In the genomic region with DNA sequence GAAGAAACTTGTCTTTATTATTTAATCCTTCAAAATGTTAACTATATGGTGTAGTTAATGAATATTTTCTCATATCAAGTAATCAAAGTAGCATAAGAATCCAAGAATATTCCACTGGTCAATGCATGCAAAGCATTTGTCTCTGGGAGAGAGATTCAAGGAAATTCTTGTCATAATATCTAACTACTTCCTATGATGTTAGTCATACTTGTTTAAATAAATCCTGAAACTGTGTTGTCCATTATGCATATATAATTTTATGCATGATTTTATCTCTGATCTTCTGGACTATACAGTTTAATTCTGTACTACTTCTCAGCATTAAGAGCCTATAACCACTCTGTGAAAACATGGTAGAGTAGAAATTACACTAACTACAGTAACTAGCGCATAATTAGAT, we compare ENCODE assay signal across 36 cellular contexts.
"Had no signal": no experiment of that assay in that cellular context is flagged by ENCODE, and none has a peak within 500 bp of the region (broad histone marks: within the 10 kb centered on the region; RNA-seq: fewer than 3 reads in every experiment).

No MANE protein-coding gene starts in this region.

- ATAC-seq: activated CD4-positive, alpha-beta T cell treated with anti-CD3 and anti-CD28 coated beads for 36 hours; activated CD8-positive, alpha-beta memory T cell treated with anti-CD3 and anti-CD28 coated beads, Interleukin-2, amount 10 ng/mL, durations not matched to agents 7 days and 5 days; activated CD8-positive, alpha-beta T cell treated with anti-CD3 and anti-CD28 coated beads, Interleukin-2, amount 10 ng/mL, durations not matched to agents 7 days and 5 days; body of pancreas; gastroesophageal sphincter; heart right ventricle; T-helper 17 cell had no signal

- H3K9me3 Mint-ChIP-seq: activated CD4-positive, alpha-beta memory T cell treated with anti-CD3 and anti-CD28 coated beads for 36 hours; activated CD4-positive, alpha-beta T cell treated with anti-CD3 and anti-CD28 coated beads, Interleukin-2, amount 10 ng/mL, durations not matched to agents 24 days and 14 days; activated naive CD4-positive, alpha-beta T cell treated with anti-CD3 and anti-CD28 coated beads, Interleukin-2, amount 50 U/mL, for 24 hours; activated T-helper 1 cell treated with anti-CD3 and anti-CD28 coated beads, Interleukin-12 subunit alpha, Interleukin-12 subunit beta, Interleukin-2, Interleukin-4 antibody, amounts not matched to agents 30 ng/mL and 10 ng/mL and 1 ng/mL, durations not matched to agents 14 hours and 24 hours and 36 hours; activated T-helper 2 cell treated with anti-CD3 and anti-CD28 coated beads, Interferon-gamma antibody, Interleukin-2, Interleukin-4, amounts not matched to agents 10 μg/mL and 5 μg/mL and 100 μg/mL, durations not matched to agents 14 hours and 24 hours and 36 hours had no signal

- H3K36me3 Mint-ChIP-seq: activated CD4-positive, alpha-beta memory T cell treated with anti-CD3 and anti-CD28 coated beads for 36 hours; activated CD8-positive, alpha-beta memory T cell treated with anti-CD3 and anti-CD28 coated beads, Interleukin-2, amount 10 ng/mL, durations not matched to agents 7 days and 5 days; activated naive CD4-positive, alpha-beta T cell treated with anti-CD3 and anti-CD28 coated beads, Interleukin-2, amount 50 U/mL, for 24 hours; activated naive CD8-positive, alpha-beta T cell treated with anti-CD3 and anti-CD28 coated beads for 36 hours had no signal

- H3K4me1 ChIP-seq: body of pancreas, colonic mucosa, esophagus muscularis mucosa, gastroesophageal sphincter, heart right ventricle had no signal

- H3K36me3 ChIP-seq: cardiac muscle cell, colonic mucosa, esophagus muscularis mucosa, gastroesophageal sphincter, heart right ventricle had no signal

- DNase-seq: activated CD4-positive, alpha-beta memory T cell treated with anti-CD3 and anti-CD28 coated beads for 36 hours; activated CD4-positive, alpha-beta T cell treated with anti-CD3 and anti-CD28 coated beads for 36 hours; activated CD4-positive, alpha-beta T cell treated with anti-CD3 and anti-CD28 coated beads, Interleukin-2, amount 10 ng/mL, durations not matched to agents 24 days and 14 days; activated CD4-positive, CD25-positive, alpha-beta regulatory T cell; activated CD4-positive, CD25-positive, alpha-beta regulatory T cell treated with anti-CD3 and anti-CD28 coated beads, Interleukin-2, amount 50 U/mL, for 72 hours; activated CD8-positive, alpha-beta memory T cell treated with anti-CD3 and anti-CD28 coated beads, Interleukin-2, amount 10 ng/mL, durations not matched to agents 7 days and 5 days; activated CD8-positive, alpha-beta memory T cell treated with anti-CD3 and anti-CD28 coated beads, Interleukin-2, amount 50 U/mL, for 4 hours; activated CD8-positive, alpha-beta T cell treated with anti-CD3 and anti-CD28 coated beads, Interleukin-2, amount 10 ng/mL, durations not matched to agents 7 days and 5 days; activated effector memory CD4-positive, alpha-beta T cell treated with anti-CD3 and anti-CD28 coated beads, Interleukin-2, amount 50 U/mL, for 16 hours; activated naive CD4-positive, alpha-beta T cell treated with anti-CD3 and anti-CD28 coated beads for 36 hours; activated naive CD8-positive, alpha-beta T cell treated with anti-CD3 and anti-CD28 coated beads for 36 hours; activated T-cell treated with anti-CD3 and anti-CD28 coated beads, Interleukin-2, amount 50 U/mL, for 1 hour; activated T-cell treated with anti-CD3 and anti-CD28 coated beads, Interleukin-2, amount 50 U/mL, for 48 hours; amniotic stem cell; anterior cingulate cortex; body of pancreas; central memory CD4-positive, alpha-beta T cell; cerebellar nuclear complex; colonic mucosa; dorsolateral prefrontal cortex; effector memory CD4-positive, alpha-beta T cell; endodermal cell; erythroblast; foreskin melanocyte; heart right ventricle; T-helper 1 cell; T-helper 17 cell; T1000 had no signal

- H3K9me3 ChIP-seq: body of pancreas, colonic mucosa, esophagus muscularis mucosa had no signal

- H3K4me3 Mint-ChIP-seq: activated CD4-positive, alpha-beta memory T cell treated with anti-CD3 and anti-CD28 coated beads for 36 hours; activated CD4-positive, alpha-beta T cell treated with anti-CD3 and anti-CD28 coated beads for 36 hours; activated CD4-positive, alpha-beta T cell treated with anti-CD3 and anti-CD28 coated beads, Interleukin-2, amount 10 ng/mL, durations not matched to agents 24 days and 14 days; activated CD8-positive, alpha-beta memory T cell treated with anti-CD3 and anti-CD28 coated beads, Interleukin-2, amount 10 ng/mL, durations not matched to agents 7 days and 5 days; activated CD8-positive, alpha-beta T cell treated with anti-CD3 and anti-CD28 coated beads, Interleukin-2, amount 10 ng/mL, durations not matched to agents 7 days and 5 days; activated naive CD4-positive, alpha-beta T cell treated with anti-CD3 and anti-CD28 coated beads for 36 hours; activated naive CD4-positive, alpha-beta T cell treated with anti-CD3 and anti-CD28 coated beads, Interleukin-2, amount 50 U/mL, for 24 hours; activated naive CD8-positive, alpha-beta T cell treated with anti-CD3 and anti-CD28 coated beads for 36 hours; activated T-helper 1 cell treated with anti-CD3 and anti-CD28 coated beads, Interleukin-12 subunit alpha, Interleukin-12 subunit beta, Interleukin-2, Interleukin-4 antibody, amounts not matched to agents 30 ng/mL and 10 ng/mL and 1 ng/mL, durations not matched to agents 14 hours and 24 hours and 36 hours; dendritic cell treated with granulocyte-macrophage colony-stimulating factor and Interleukin-4, amounts not matched to agents 40 ng/mL and 50 ng/mL, for 4 days; endodermal cell; T-helper 17 cell; T-helper 2 cell treated with Interferon-gamma antibody and Interleukin-4, amounts not matched to agents 5 μg/mL and 100 μg/mL, for 36 hours had no signal

- H3K27ac Mint-ChIP-seq: activated CD4-positive, alpha-beta memory T cell treated with anti-CD3 and anti-CD28 coated beads for 36 hours; activated CD4-positive, alpha-beta T cell treated with anti-CD3 and anti-CD28 coated beads for 36 hours; activated CD4-positive, alpha-beta T cell treated with anti-CD3 and anti-CD28 coated beads, Interleukin-2, amount 10 ng/mL, durations not matched to agents 24 days and 14 days; activated CD8-positive, alpha-beta memory T cell treated with anti-CD3 and anti-CD28 coated beads, Interleukin-2, amount 10 ng/mL, durations not matched to agents 7 days and 5 days; activated CD8-positive, alpha-beta T cell treated with anti-CD3 and anti-CD28 coated beads, Interleukin-2, amount 10 ng/mL, durations not matched to agents 7 days and 5 days; activated naive CD4-positive, alpha-beta T cell treated with anti-CD3 and anti-CD28 coated beads for 36 hours; activated naive CD4-positive, alpha-beta T cell treated with anti-CD3 and anti-CD28 coated beads, Interleukin-2, amount 50 U/mL, for 24 hours; activated naive CD8-positive, alpha-beta T cell treated with anti-CD3 and anti-CD28 coated beads for 36 hours; activated T-helper 1 cell treated with anti-CD3 and anti-CD28 coated beads, Interleukin-12 subunit alpha, Interleukin-12 subunit beta, Interleukin-2, Interleukin-4 antibody, amounts not matched to agents 30 ng/mL and 10 ng/mL and 1 ng/mL, durations not matched to agents 14 hours and 24 hours and 36 hours; activated T-helper 2 cell treated with anti-CD3 and anti-CD28 coated beads, Interferon-gamma antibody, Interleukin-2, Interleukin-4, amounts not matched to agents 10 μg/mL and 5 μg/mL and 100 μg/mL, durations not matched to agents 14 hours and 24 hours and 36 hours; dendritic cell treated with granulocyte-macrophage colony-stimulating factor and Interleukin-4, amounts not matched to agents 40 ng/mL and 50 ng/mL, for 4 days; endodermal cell; T-helper 17 cell; T-helper 2 cell treated with Interferon-gamma antibody and Interleukin-4, amounts not matched to agents 5 μg/mL and 100 μg/mL, for 36 hours had no signal

- H3K4me1 Mint-ChIP-seq: activated CD4-positive, alpha-beta T cell treated with anti-CD3 and anti-CD28 coated beads for 36 hours; activated CD4-positive, alpha-beta T cell treated with anti-CD3 and anti-CD28 coated beads, Interleukin-2, amount 10 ng/mL, durations not matched to agents 24 days and 14 days; activated CD8-positive, alpha-beta memory T cell treated with anti-CD3 and anti-CD28 coated beads, Interleukin-2, amount 10 ng/mL, durations not matched to agents 7 days and 5 days; activated naive CD4-positive, alpha-beta T cell treated with anti-CD3 and anti-CD28 coated beads, Interleukin-2, amount 50 U/mL, for 24 hours; activated naive CD8-positive, alpha-beta T cell treated with anti-CD3 and anti-CD28 coated beads for 36 hours; T-helper 17 cell had no signal

- H3K27me3 ChIP-seq: body of pancreas, cardiac muscle cell, colonic mucosa, dorsolateral prefrontal cortex, esophagus muscularis mucosa, gastroesophageal sphincter, heart right ventricle had no signal

- H3K27ac ChIP-seq: body of pancreas, cardiac muscle cell, colonic mucosa, dorsolateral prefrontal cortex, esophagus muscularis mucosa, gastroesophageal sphincter, heart right ventricle had no signal

- H3K4me3 ChIP-seq: body of pancreas, cardiac muscle cell, colonic mucosa, dorsolateral prefrontal cortex, esophagus muscularis mucosa, gastroesophageal sphincter, heart right ventricle had no signal

- H3K27me3 Mint-ChIP-seq: activated CD4-positive, alpha-beta memory T cell treated with anti-CD3 and anti-CD28 coated beads for 36 hours; activated CD4-positive, alpha-beta T cell treated with anti-CD3 and anti-CD28 coated beads, Interleukin-2, amount 10 ng/mL, durations not matched to agents 24 days and 14 days; activated CD8-positive, alpha-beta memory T cell treated with anti-CD3 and anti-CD28 coated beads, Interleukin-2, amount 10 ng/mL, durations not matched to agents 7 days and 5 days; dendritic cell treated with granulocyte-macrophage colony-stimulating factor and Interleukin-4, amounts not matched to agents 40 ng/mL and 50 ng/mL, for 4 days; T-helper 17 cell had no signal
